21 cellular contexts compared by ENCODE assay signal in genomic region chr15:30030350-30030749, GRCh38. TPM values are rescaled to one million over a fixed set of nuclear protein-coding genes. Genes with fewer than 3 reads are reported as not detected.
DNase-seq lines count a peak whose midpoint lies in the region; ATAC-seq, FAIRE-seq and TF ChIP-seq lines count a peak whose summit lies in the region.
"Had no signal": no experiment of that assay in that cellular context is flagged by ENCODE, and none has a peak within 500 bp of the region (broad histone marks: within the 10 kb centered on the region; RNA-seq: fewer than 3 reads in every experiment).

No MANE protein-coding gene starts in this region.

- H3K27me3 Mint-ChIP-seq in MCF 10A (ENCODE audit: insufficient read depth, unreplicated experiment) = no peaks in the 10 kb centered on the region
- H3K27me3 Mint-ChIP-seq: brain had no signal

- no peaks in the 10 kb centered on the region for H3K27me3 ChIP-seq in breast epithelium
- H3K27me3 ChIP-seq in mammary epithelial cell (ENCODE audit: insufficient read depth, low read length) = no peaks in the 10 kb centered on the region
- H3K27me3 ChIP-seq in trophoblast cell (ENCODE audit: insufficient read depth, low read length) = no peaks in the 10 kb centered on the region
- H3K27me3 ChIP-seq: colonic mucosa, sigmoid colon, upper lobe of left lung had no signal

- H2BK12ac ChIP-seq in trophoblast cell (ENCODE audit: low read length) = no peak overlapping the region

- H2AFZ ChIP-seq in mammary epithelial cell (ENCODE audit: low read depth, low read length) = no peak overlapping the region
- no peak overlapping the region for H2AFZ ChIP-seq in trophoblast cell (ENCODE audit: insufficient read depth, low read length, poor library complexity)

- TF ChIP-seq CTCF in MCF 10A (IDR thresholded peaks at IDR 0.05; ENCODE audit: unreplicated experiment) (peak; percentile 18), breast epithelium (IDR thresholded peaks at IDR 0.05) (no peak), mammary epithelial cell (conservative IDR thresholded peaks at IDR 0.05 in 1 of 2, IDR thresholded peaks at IDR 0.05 in 1 of 2; ENCODE audit: extremely low read depth in 1 of 2, insufficient read depth in 1 of 2, low read depth in 1 of 2, low read length in 2 of 2) (peak; percentile 30 to 34)

- H4K20me1 ChIP-seq in mammary epithelial cell (ENCODE audit: insufficient read depth, low read length) = no peaks in the 10 kb centered on the region

- H3K79me2 ChIP-seq in mammary epithelial cell (ENCODE audit: insufficient read depth, low read length) (no peaks in the 10 kb centered on the region), trophoblast cell (ENCODE audit: control insufficient read depth, insufficient read depth, low read length, poor library complexity) (no peaks in the 10 kb centered on the region)

- H3K36me3 ChIP-seq in breast epithelium (no peaks in the 10 kb centered on the region), mammary epithelial cell (ENCODE audit: insufficient read depth, low read length) (no peaks in the 10 kb centered on the region), trophoblast cell (ENCODE audit: control insufficient read depth in 1 of 2, insufficient read depth in 2 of 2, low read length in 2 of 2) (no peaks in the 10 kb centered on the region)
- H3K36me3 ChIP-seq: colonic mucosa, sigmoid colon, upper lobe of left lung had no signal

- no peaks in the 10 kb centered on the region for H3K79me1 ChIP-seq in trophoblast cell (ENCODE audit: low read length)

- H2AK5ac ChIP-seq in trophoblast cell (ENCODE audit: low read length) = no peak overlapping the region

- POLR2A ChIA-PET in MCF 10A (lab: Yijun Ruan, JAX) = interaction anchor here (1.0 kb wide), 1 partner anchor 109 kb away, joined by 3 read pairs; no protein-coding TSS in a partner anchor

- peaks cover 19% of the 10 kb centered on the region for H3K9me3 Mint-ChIP-seq in MCF 10A (ENCODE audit: unreplicated experiment)

- DNase-seq in MCF 10A (ENCODE audit: unreplicated experiment) (peak; percentile 18), breast epithelium (ENCODE audit: low spot score in 2 of 2) (no peak), NCI-H69 (lab: John Stamatoyannopoulos, UW) (peak; percentile 7), mammary epithelial cell (no peak), trophoblast cell (peak; percentile 36 to 75), RCC 7860 (ENCODE audit: low spot score) (no peak)
- DNase-seq: activated gamma-delta T cell treated with Interleukin-2 at 50 U/mL for 16 hours; activated T-cell treated with anti-CD3 and anti-CD28 coated beads, Interleukin-2, amount 50 U/mL, for 1 hour; C1 segment of cervical spinal cord; colonic mucosa; endodermal cell; GF-D8; mesendoderm; NCI-H1092; NCI-H2029 treated with DMSO at 0.1 percent for 48 hours; sigmoid colon; upper lobe of left lung had no signal

- in situ Hi-C loops in mammary epithelial cell (cut with MboI; ENCODE audit: low sequenced_read_pairs in 2 of 2) = loop anchor here in 1 of 2 donors (25.0 kb wide), 1 partner anchor 318 kb away; no protein-coding TSS in a partner anchor

- no peak overlapping the region for H4K91ac ChIP-seq in trophoblast cell (ENCODE audit: low read depth, low read length)

- WGBS in mammary epithelial cell (ENCODE audit: low coverage, missing lambda C conversion rate) = 60% methylated on average over 8 of the region's 8 CpGs
- no CpG with 5 or more reads among the region's 8 CpGs for WGBS in trophoblast cell (ENCODE audit: extremely low coverage, insufficient coverage, insufficient read length)

- intact Hi-C loops in MCF 10A (cut with micrococcal nuclease) (no loop called here), breast epithelium (cut with DNase I; ENCODE audit: low total_unique reads) (no loop called here), mammary epithelial cell (cut with micrococcal nuclease) (loop anchor here (1.0 to 10.0 kb wide), 3 partner anchors 84 to 362 kb away; no protein-coding TSS in a partner anchor)

- no TSS peak for BruUV-seq in MCF 10A (replicated peaks; lab: Mats Ljungman, UMichigan)
- no TSS peak for BruUV-seq in mammary epithelial cell (replicated peaks; lab: Mats Ljungman, UMichigan)

- TF ChIP-seq POLR2A in breast epithelium (IDR thresholded peaks at IDR 0.05) = no peak

- no peak overlapping the region for H2BK5ac ChIP-seq in trophoblast cell (ENCODE audit: low read depth, low read length, poor library complexity)

- peaks cover 4% of the 10 kb centered on the region for H3K36me3 Mint-ChIP-seq in MCF 10A (ENCODE audit: insufficient read depth, unreplicated experiment)
- H3K36me3 Mint-ChIP-seq: brain had no signal

- H3K9ac ChIP-seq in mammary epithelial cell (ENCODE audit: insufficient read depth, low read length) (no peak overlapping the region), trophoblast cell (ENCODE audit: low read length) (no peak overlapping the region)

- CTCF ChIA-PET in MCF 10A (lab: Yijun Ruan, JAX) (interaction anchor here (0.6 to 0.9 kb wide), 3 partner anchors 13 to 1752 kb away, joined by 3 read pairs; no protein-coding TSS in a partner anchor), mammary epithelial cell (lab: Charles Lee; ENCODE audit: low non-redundant PET) (interaction anchor here (0.7 kb wide), 1 partner anchor 283 kb away, joined by 4 read pairs; no protein-coding TSS in a partner anchor)

- H3K4ac ChIP-seq in trophoblast cell (ENCODE audit: low read depth, low read length) = no peak overlapping the region

- no peak for ATAC-seq in GM19463 (IDR thresholded peaks at IDR 0.05; ENCODE audit: unreplicated experiment)
- ATAC-seq in HG03442 (IDR thresholded peaks at IDR 0.05; ENCODE audit: unreplicated experiment) = no peak

- H4K8ac ChIP-seq in trophoblast cell (ENCODE audit: low read depth, low read length) = no peak overlapping the region

- H3K23ac ChIP-seq in trophoblast cell (ENCODE audit: low read length) = no peak overlapping the region

- H3K27ac Mint-ChIP-seq in MCF 10A (ENCODE audit: low read depth, unreplicated experiment) = no peak overlapping the region
- H3K27ac Mint-ChIP-seq: brain, endodermal cell had no signal

- dilution Hi-C loops in mammary epithelial cell (cut with HindIII; ENCODE audit: low sequenced_read_pairs) = no loop called here

- H3K18ac ChIP-seq in trophoblast cell (ENCODE audit: low read length) = no peak overlapping the region

- no peak overlapping the region for H3K27ac ChIP-seq in breast epithelium
- no peak overlapping the region for H3K27ac ChIP-seq in mammary epithelial cell (ENCODE audit: insufficient read depth, low read depth, low read length)
- no peak overlapping the region for H3K27ac ChIP-seq in trophoblast cell (ENCODE audit: low read depth, low read length)
- H3K27ac ChIP-seq: colonic mucosa, sigmoid colon, upper lobe of left lung had no signal

- H3K4me2 ChIP-seq in mammary epithelial cell (ENCODE audit: insufficient read depth, low read depth, low read length) (no peak overlapping the region), trophoblast cell (ENCODE audit: low read length) (no peak overlapping the region)

- H3K4me1 ChIP-seq in breast epithelium = no peaks in the 10 kb centered on the region
- H3K4me1 ChIP-seq in mammary epithelial cell (ENCODE audit: insufficient read depth, low read length) = no peaks in the 10 kb centered on the region
- no peaks in the 10 kb centered on the region for H3K4me1 ChIP-seq in trophoblast cell (ENCODE audit: control insufficient read depth in 1 of 2, insufficient read depth in 2 of 2, low read length in 2 of 2)
- H3K4me1 ChIP-seq: colonic mucosa, sigmoid colon, upper lobe of left lung had no signal

- H2BK120ac ChIP-seq in trophoblast cell (ENCODE audit: insufficient read depth, low read length, poor library complexity) = no peak overlapping the region

- no peaks in the 10 kb centered on the region for H3K9me3 ChIP-seq in breast epithelium
- H3K9me3 ChIP-seq in mammary epithelial cell (replicated peaks; ENCODE audit: insufficient read depth, low read length) = peaks cover 4% of the 10 kb centered on the region
- H3K9me3 ChIP-seq in trophoblast cell (ENCODE audit: insufficient read depth, low read depth, low read length) = peaks cover 2% of the 10 kb centered on the region
- H3K9me3 ChIP-seq: colonic mucosa, upper lobe of left lung had no signal

- no peak overlapping the region for H4K12ac ChIP-seq in trophoblast cell (ENCODE audit: low read depth, low read length)

- H3K4me3 Mint-ChIP-seq in MCF 10A (ENCODE audit: unreplicated experiment) = no peak overlapping the region
- H3K4me3 Mint-ChIP-seq: brain, endodermal cell had no signal

- H3K4me3 ChIP-seq in breast epithelium = no peak overlapping the region
- H3K4me3 ChIP-seq in mammary epithelial cell (replicated peaks in 1 of 3; ENCODE audit: insufficient read depth in 1 of 3, low read depth in 2 of 3, low read length in 3 of 3) = no peak overlapping the region
- H3K4me3 ChIP-seq in trophoblast cell (ENCODE audit: low read depth, low read length) = no peak overlapping the region
- H3K4me3 ChIP-seq: colonic mucosa, sigmoid colon, upper lobe of left lung had no signal

- no peaks in the 10 kb centered on the region for H3K4me1 Mint-ChIP-seq in MCF 10A (ENCODE audit: insufficient read depth, unreplicated experiment)
- H3K4me1 Mint-ChIP-seq: brain, endodermal cell had no signal

- H3K14ac ChIP-seq in trophoblast cell (ENCODE audit: low read length) = no peak overlapping the region

- no peak for FAIRE-seq in RCC 7860 (lab: Jason Lieb, UNC)

RNA-seq across cellular contexts. Expression of gene GOLGA8J, which starts 52.4 kb away (rescaled TPM):
- 0.21 TPM in 1 of 2 replicates, not detected in the other for total RNA-seq in MCF 10A (2022)
- under 1 TPM in 1 of 3 donors, not detected in 2; 0.44 TPM for total RNA-seq in breast epithelium
- not detected for total RNA-seq in mammary epithelial cell
- polyA plus RNA-seq in mammary epithelial cell = not detected
- not detected for polyA minus RNA-seq in mammary epithelial cell
- polyA plus RNA-seq in trophoblast cell (2013) = not detected in 2 replicates
- total RNA-seq: upper lobe of left lung had no signal
- polyA plus RNA-seq: neural cell, sigmoid colon had no signal

Comparison
In these comparisons a context has a peak if more than half of its experiments do, and no peak if none do; other contexts are left out.
1. DNase-seq: peak in MCF 10A (single experiment), NCI-H69 (single experiment) and trophoblast cell (2 of 2); none in breast epithelium (0 of 2), mammary epithelial cell (single experiment) and RCC 7860 (single experiment).
2. CTCF ChIP-seq: peak in MCF 10A (single experiment) and mammary epithelial cell (2 of 2); none in breast epithelium (0 of 3).